In genomic region chr10:112637901-112638300, GRCh38 we compare ENCODE assay signal across 1 cellular context.
TF ChIP-seq lines count a peak whose summit lies in the region.

No MANE protein-coding gene starts in this region.

TF ChIP-seq in H1, 55 proteins besides CTCF, POLR2A, EP300 and RAD21 (continued from another document):
- TF ChIP-seq ATF3 (IDR thresholded peaks at IDR 0.05; ENCODE audit: insufficient read depth, low read depth, low read length): no peak
- TF ChIP-seq SAP30 (IDR thresholded peaks at IDR 0.05; ENCODE audit: insufficient read depth, insufficient replicate concordance, low read length): no peak
- no peak for TF ChIP-seq NANOG (IDR thresholded peaks at IDR 0.05; ENCODE audit: insufficient read depth, low read depth, low read length, poor library complexity, severe bottlenecking)
- TF ChIP-seq CEBPB (IDR thresholded peaks at IDR 0.05; ENCODE audit: low read depth, low read length): no peak
- TF ChIP-seq BACH1 (IDR thresholded peaks at IDR 0.05; ENCODE audit: low read length): no peak
- TF ChIP-seq YY1 (IDR thresholded peaks at IDR 0.05; ENCODE audit: low read depth, low read length): no peak
- no peak for TF ChIP-seq SUZ12 (IDR thresholded peaks at IDR 0.05; ENCODE audit: low read length)
- no peak for TF ChIP-seq CHD2 (IDR thresholded peaks at IDR 0.05; ENCODE audit: low read length)
- TF ChIP-seq BRCA1 (IDR thresholded peaks at IDR 0.05; ENCODE audit: low read depth, low read length): no peak
- TF ChIP-seq GTF2F1 (IDR thresholded peaks at IDR 0.05; ENCODE audit: borderline replicate concordance, low read depth, low read length): no peak
- TF ChIP-seq TEAD4 (IDR thresholded peaks at IDR 0.05; ENCODE audit: low read depth, low read length): no peak
- no peak for TF ChIP-seq RXRA (IDR thresholded peaks at IDR 0.05; ENCODE audit: insufficient read depth, low read depth, low read length)
- TF ChIP-seq RBBP5 (IDR thresholded peaks at IDR 0.05; ENCODE audit: borderline replicate concordance, low read depth, low read length): no peak
- no peak for TF ChIP-seq SRF (IDR thresholded peaks at IDR 0.05; ENCODE audit: low read depth, low read length)
